In genomic region chr3:9778102-9778501, GRCh38 we compare ENCODE assay signal across 10 cellular contexts. TPM values are rescaled to one million over a fixed set of nuclear protein-coding genes. Genes with fewer than 3 reads are reported as not detected.
DNase-seq lines count a peak whose midpoint lies in the region; ATAC-seq and TF ChIP-seq lines count a peak whose summit lies in the region.
"Had no signal": no experiment of that assay in that cellular context is flagged by ENCODE, and none has a peak within 500 bp of the region (broad histone marks: within the 10 kb centered on the region; RNA-seq: fewer than 3 reads in every experiment).

No MANE protein-coding gene starts in this region.

- no peaks in the 10 kb centered on the region for H3K27me3 ChIP-seq in HCT116 (ENCODE audit: insufficient read depth, low read length)

- peak overlapping the region; percentile 73 for H3K4me3 Mint-ChIP-seq in activated CD4-positive, alpha-beta T cell treated with anti-CD3 and anti-CD28 coated beads, Interleukin-2, amount 10 ng/mL, durations not matched to agents 24 days and 14 days
- H3K4me3 Mint-ChIP-seq: neural crest cell had no signal

- H3K4me1 ChIP-seq in HCT116 (ENCODE audit: control insufficient read depth in 1 of 2, insufficient read depth in 2 of 2, low read length in 2 of 2), result peaks cover 0 to 11% of the 10 kb centered on the region in 2 experiments; a peak in 1 of 4 replicates

- DNase-seq in HCT116 (ENCODE audit: low read depth, low spot score) (no peak), fibroblast of gingiva (ENCODE audit: low read depth) (peak; percentile 47), NCI-H2196 (lab: John Stamatoyannopoulos, UW; ENCODE audit: unreplicated experiment) (no peak)
- peak; percentile 70 for DNase-seq in activated CD4-positive, alpha-beta T cell treated with anti-CD3 and anti-CD28 coated beads, Interleukin-2, amount 10 ng/mL, durations not matched to agents 24 days and 14 days
- DNase-seq in stimulated activated CD4-positive, alpha-beta T cell treated with anti-CD3 and anti-CD28 coated beads, TNF-alpha, amount 100 ng/mL, for 4 hours (ENCODE audit: low read depth in 3 of 3), result peak in 2 of 3 experiments; percentile 28 to 36

- no peak for TF ChIP-seq CTCF in HCT116 (IDR thresholded peaks at IDR 0.05 in 2 of 3, conservative IDR thresholded peaks at IDR 0.05 in 1 of 3; ENCODE audit: borderline replicate concordance in 1 of 3, insufficient read depth in 1 of 3, low read depth in 2 of 3, low read length in 2 of 3)

- no peak overlapping the region for H2AFZ ChIP-seq in HCT116 (ENCODE audit: low read depth, low read length, poor library complexity, severe bottlenecking)

- no peaks in the 10 kb centered on the region for H4K20me1 ChIP-seq in HCT116 (ENCODE audit: insufficient read depth)

- no peak for TF ChIP-seq POLR2A in HCT116 (IDR thresholded peaks at IDR 0.05; ENCODE audit: borderline replicate concordance, extremely low read depth, insufficient read depth, insufficient read length)

- H3K27me3 Mint-ChIP-seq in activated CD4-positive, alpha-beta T cell treated with anti-CD3 and anti-CD28 coated beads, Interleukin-2, amount 10 ng/mL, durations not matched to agents 24 days and 14 days, result no peaks in the 10 kb centered on the region
- H3K27me3 Mint-ChIP-seq: IgD-negative memory B cell had no signal

- peaks cover 4% of the 10 kb centered on the region for H3K9me3 Mint-ChIP-seq in activated CD4-positive, alpha-beta T cell treated with anti-CD3 and anti-CD28 coated beads, Interleukin-2, amount 10 ng/mL, durations not matched to agents 24 days and 14 days
- H3K9me3 Mint-ChIP-seq: IgD-negative memory B cell, neural crest cell had no signal

- peaks cover 0 to 4% of the 10 kb centered on the region in 2 experiments; a peak in 3 of 4 replicates for H3K36me3 ChIP-seq in HCT116 (ENCODE audit: control insufficient read depth in 1 of 2, insufficient read depth in 2 of 2, low read length in 2 of 2)

- POLR2A ChIA-PET in HCT116 (lab: Charles Lee), result no interaction called here

- peak overlapping the region; percentile 88 for H3K27ac Mint-ChIP-seq in activated CD4-positive, alpha-beta T cell treated with anti-CD3 and anti-CD28 coated beads, Interleukin-2, amount 10 ng/mL, durations not matched to agents 24 days and 14 days

- peaks cover 60% of the 10 kb centered on the region for H3K4me1 Mint-ChIP-seq in activated CD4-positive, alpha-beta T cell treated with anti-CD3 and anti-CD28 coated beads, Interleukin-2, amount 10 ng/mL, durations not matched to agents 24 days and 14 days
- H3K4me1 Mint-ChIP-seq: neural crest cell had no signal

- peaks cover 36% of the 10 kb centered on the region for H3K36me3 Mint-ChIP-seq in activated CD4-positive, alpha-beta T cell treated with anti-CD3 and anti-CD28 coated beads, Interleukin-2, amount 10 ng/mL, durations not matched to agents 24 days and 14 days (ENCODE audit: low read depth)

- no TSS peak for BruUV-seq in HCT116 (replicated peaks; lab: Mats Ljungman, UMichigan)

- H3K9ac ChIP-seq in HCT116 (ENCODE audit: low read length), result no peak overlapping the region

- no peaks in the 10 kb centered on the region for H3K79me2 ChIP-seq in HCT116 (ENCODE audit: insufficient read depth, low read length)

- RAD21 ChIA-PET in HCT116 (lab: Charles Lee; ENCODE audit: low non-redundant PET in 1 of 2, low total read pairs in 2 of 2, uncharacterized antibody in 2 of 2, unreplicated experiment in 2 of 2), result no interaction called here

- H3K4me2 ChIP-seq in HCT116 (ENCODE audit: low read length), result no peak overlapping the region

- H3K9me2 ChIP-seq in HCT116 (ENCODE audit: insufficient read depth), result no peaks in the 10 kb centered on the region

- H3K4me3 ChIP-seq in HCT116 (replicated peaks in 1 of 2; ENCODE audit: low read depth in 1 of 2, low read length in 2 of 2), result no peak overlapping the region

- ATAC-seq in HCT116 (no peak), GM18511 (IDR thresholded peaks at IDR 0.05; ENCODE audit: unreplicated experiment) (no peak), GM21825 (IDR thresholded peaks at IDR 0.05; ENCODE audit: unreplicated experiment) (no peak), GM18519 (IDR thresholded peaks at IDR 0.05; ENCODE audit: low FRiP score, unreplicated experiment) (no peak)

- H3K9me3 ChIP-seq in HCT116 (ENCODE audit: control insufficient read depth in 1 of 2, insufficient read depth in 1 of 2, low read depth in 1 of 2, low read length in 2 of 2), result no peaks in the 10 kb centered on the region

- CTCF ChIA-PET in HCT116 (lab: Charles Lee), result no interaction called here

- no peak for TF ChIP-seq RAD21 in HCT116 (IDR thresholded peaks at IDR 0.05; ENCODE audit: low read depth)

- no peak overlapping the region for H3K27ac ChIP-seq in HCT116 (ENCODE audit: low read depth, low read length)

- intact Hi-C loops in HCT116 (cut with micrococcal nuclease), result no loop called here
- intact Hi-C loops in activated CD4-positive, alpha-beta T cell treated with anti-CD3 and anti-CD28 coated beads, Interleukin-2, amount 10 ng/mL, durations not matched to agents 24 days and 14 days (cut with micrococcal nuclease), result loop anchor here (1.0 to 5.0 kb wide), 5 partner anchors 8 to 474 kb away; partner anchors contain the start of gene TADA3

TF ChIP-seq in HCT116, 20 proteins besides CTCF, POLR2A, EP300 and RAD21 (continues in another document):
- TF ChIP-seq ELF1 (IDR thresholded peaks at IDR 0.05; ENCODE audit: borderline replicate concordance, low read depth) (no peak), SRF (IDR thresholded peaks at IDR 0.05; ENCODE audit: low read depth) (no peak), ZNF274 (IDR thresholded peaks at IDR 0.05; ENCODE audit: low read depth, low read length) (no peak), CEBPB (IDR thresholded peaks at IDR 0.05; ENCODE audit: low read depth) (peak; percentile 74), POLR2AphosphoS5 (IDR thresholded peaks at IDR 0.05; ENCODE audit: low read depth, low read length) (no peak), ZBTB33 (IDR thresholded peaks at IDR 0.05; ENCODE audit: extremely low read depth, insufficient replicate concordance, low read length) (no peak), SP1 (IDR thresholded peaks at IDR 0.05; ENCODE audit: low read depth) (peak; percentile 51), CBX3 (IDR thresholded peaks at IDR 0.05; ENCODE audit: low read depth) (0 out of 2 replicates have a peak, but pooled peaks have one; percentile 51), SIN3A (IDR thresholded peaks at IDR 0.05; ENCODE audit: low read depth) (no peak), JUND (IDR thresholded peaks at IDR 0.05) (peak; percentile 43)

RNA-seq across cellular contexts. Expression of gene CAMK1, which starts 8.4 kb away (rescaled TPM):
- 19.7 TPM for total RNA-seq in HCT116 (2021; ENCODE audit: unreplicated experiment)
- 20.6 and 21.8 TPM in 2 replicates for polyA plus RNA-seq in HCT116 (2012)
- total RNA-seq in activated CD4-positive, alpha-beta T cell treated with anti-CD3 and anti-CD28 coated beads, Interleukin-2, amount 10 ng/mL, durations not matched to agents 24 days and 14 days, result 81.0 and 83.7 TPM in 2 replicates

RNA-seq across cellular contexts. Expression of gene TADA3, which starts 14.2 kb away (rescaled TPM):
- 72.0 TPM for total RNA-seq in HCT116 (2021; ENCODE audit: unreplicated experiment)
- 57.9 and 70.3 TPM in 2 replicates for polyA plus RNA-seq in HCT116 (2012)
- total RNA-seq in activated CD4-positive, alpha-beta T cell treated with anti-CD3 and anti-CD28 coated beads, Interleukin-2, amount 10 ng/mL, durations not matched to agents 24 days and 14 days, result 63.4 and 64.6 TPM in 2 replicates

RNA-seq across cellular contexts. Expression of gene ARPC4, which starts 14.8 kb away (rescaled TPM):
- 110 TPM for total RNA-seq in HCT116 (2021; ENCODE audit: unreplicated experiment)
- polyA plus RNA-seq in HCT116 (2012), result 61.8 and 89.3 TPM in 2 replicates
- total RNA-seq in activated CD4-positive, alpha-beta T cell treated with anti-CD3 and anti-CD28 coated beads, Interleukin-2, amount 10 ng/mL, durations not matched to agents 24 days and 14 days, result 263 and 267 TPM in 2 replicates

RNA-seq across cellular contexts. Expression of gene OGG1, which starts 28.4 kb away (rescaled TPM):
- total RNA-seq in HCT116 (2021; ENCODE audit: unreplicated experiment), result 16.3 TPM
- polyA plus RNA-seq in HCT116 (2012), result 12.0 and 12.4 TPM in 2 replicates
- total RNA-seq in activated CD4-positive, alpha-beta T cell treated with anti-CD3 and anti-CD28 coated beads, Interleukin-2, amount 10 ng/mL, durations not matched to agents 24 days and 14 days, result 37.0 and 41.1 TPM in 2 replicates

RNA-seq across cellular contexts. Expression of gene TTLL3, which starts 32.0 kb away (rescaled TPM):
- total RNA-seq in HCT116 (2021; ENCODE audit: unreplicated experiment), result 40.3 TPM
- 33.3 and 44.5 TPM in 2 replicates for polyA plus RNA-seq in HCT116 (2012)
- 33.2 and 37.7 TPM in 2 replicates for total RNA-seq in activated CD4-positive, alpha-beta T cell treated with anti-CD3 and anti-CD28 coated beads, Interleukin-2, amount 10 ng/mL, durations not matched to agents 24 days and 14 days

Comparison
In these comparisons a context has a peak if more than half of its experiments do, and no peak if none do; other contexts are left out.
1. DNase-seq: peak in activated CD4-positive, alpha-beta T cell treated with anti-CD3 and anti-CD28 coated beads, Interleukin-2, amount 10 ng/mL, durations not matched to agents 24 days and 14 days (single experiment), fibroblast of gingiva (single experiment) and stimulated activated CD4-positive, alpha-beta T cell treated with anti-CD3 and anti-CD28 coated beads, TNF-alpha, amount 100 ng/mL, for 4 hours (2 of 3); none in HCT116 (single experiment) and NCI-H2196 (single experiment).